In genomic region chr19:17947815-17948473, GRCh38 we compare ENCODE assay signal across 8 cellular contexts. TPM values are rescaled to one million over a fixed set of nuclear protein-coding genes. Genes with fewer than 3 reads are reported as not detected.
DNase-seq lines count a peak whose midpoint lies in the region; ATAC-seq and TF ChIP-seq lines count a peak whose summit lies in the region.

No MANE protein-coding gene starts in this region.

- H3K4me3 ChIP-seq in gastroesophageal sphincter: peak overlapping the region; percentile 60 to 90

- no peaks in the 10 kb centered on the region for H3K9me3 ChIP-seq in gastroesophageal sphincter

- TF ChIP-seq CTCF in HFFc6 (IDR thresholded peaks at IDR 0.05): no peak
- TF ChIP-seq CTCF in gastroesophageal sphincter (IDR thresholded peaks at IDR 0.05): no peak
- TF ChIP-seq CTCF in omental fat pad (IDR thresholded peaks at IDR 0.05): no peak

- peaks cover 0 to 86% (median 34%) of the 10 kb centered on the region in 3 donors for H3K4me1 ChIP-seq in gastroesophageal sphincter

- peaks cover 24% of the 10 kb centered on the region for H3K27me3 Mint-ChIP-seq in HFFc6 (ENCODE audit: insufficient read depth)

- in situ Hi-C loops in G401 (cut with HindIII; ENCODE audit: low sequenced_read_pairs): no loop called here
- in situ Hi-C loops in SK-MEL-5 (cut with HindIII; ENCODE audit: low pct_unique_long_range_greater_than_20kb, low sequenced_read_pairs): no loop called here

- no CpG with 5 or more reads among the region's 89 CpGs for WGBS in gastroesophageal sphincter (ENCODE audit: low coverage in 1 of 2), 2 donors

- peak overlapping the region; percentile 88 for H3K4me3 Mint-ChIP-seq in HFFc6

- peak; percentile 87 for DNase-seq in G401 (ENCODE audit: low spot score)
- peak; percentile 83 for DNase-seq in HFFc6
- peak; percentile 97 for DNase-seq in NCI-H1048 (lab: John Stamatoyannopoulos, UW)
- DNase-seq in SK-MEL-5 (ENCODE audit: low read depth, low spot score): peak; percentile 89
- peak; percentile 89 to 95 (median 90) for DNase-seq in activated naive CD4-positive, alpha-beta T cell (lab: John Stamatoyannopoulos, UW)
- DNase-seq in omental fat pad (ENCODE audit: low spot score): peak; percentile 50
- peak; percentile 90 for DNase-seq in superior temporal gyrus (ENCODE audit: extremely low spot score)

- peaks cover 5% of the 10 kb centered on the region; the same call in 1 of the 2 replicates for H3K36me3 Mint-ChIP-seq in HFFc6 (ENCODE audit: low read depth)

- H3K27me3 ChIP-seq in gastroesophageal sphincter: peaks cover 45% of the 10 kb centered on the region

- no peaks in the 10 kb centered on the region for H3K9me3 Mint-ChIP-seq in HFFc6

- ATAC-seq in gastroesophageal sphincter: peak; percentile 93
- peak; percentile 88 for ATAC-seq in omental fat pad (ENCODE audit: low FRiP score)

- peaks cover 20% of the 10 kb centered on the region for H3K4me1 Mint-ChIP-seq in HFFc6 (ENCODE audit: low read depth)

- H3K27ac ChIP-seq in gastroesophageal sphincter: peak overlapping the region in 3 of 4 donors; percentile 66 to 80 (median 72)

- peak overlapping the region; percentile 82; the same call in 1 of the 2 replicates for H3K27ac Mint-ChIP-seq in HFFc6

- H3K36me3 ChIP-seq in gastroesophageal sphincter: peaks cover 0 to 12% of the 10 kb centered on the region in 2 donors

- no peak for TF ChIP-seq POLR2A in gastroesophageal sphincter (IDR thresholded peaks at IDR 0.05)

- no peak for TF ChIP-seq EP300 in gastroesophageal sphincter (IDR thresholded peaks at IDR 0.05)

RNA-seq across cellular contexts. Expression of gene CCDC124, which starts 15.1 kb away (rescaled TPM):
- total RNA-seq in G401 (2014; rRNA removed; shearing (Covaris generic)): 181 and 230 TPM in 2 replicates
- 100 to 1,000 TPM in 4 of 6 experiments, 10 to 100 TPM in 2; 86.3 to 115 (median 103) TPM for total RNA-seq in HFFc6 (2021; fragmentation: NEBNext Ultra II Directional; extraction: Animal tissue kit (Norgen Biotek cat#: 25700))
- total RNA-seq in SK-MEL-5 (2014; rRNA removed; shearing (Covaris generic)): 21.4 and 30.0 TPM in 2 replicates
- 125 and 147 TPM in 2 replicates for polyA plus RNA-seq in SK-MEL-5 (2015; cell fraction: cytosol; rRNA removed)
- 32.7 and 39.1 TPM in 2 replicates for polyA plus RNA-seq in SK-MEL-5 (2015; cell fraction: nucleus; rRNA removed)
- 10 to 100 TPM; 48.1 to 75.9 (median 56.6) TPM for total RNA-seq in gastroesophageal sphincter
- 10 to 100 TPM; 34.7 to 73.4 (median 49.5) TPM for total RNA-seq in omental fat pad

RNA-seq across cellular contexts. Expression of gene KCNN1, which starts 19.0 kb away (rescaled TPM):
- total RNA-seq in G401 (2014; rRNA removed; shearing (Covaris generic)): 13.2 and 16.0 TPM in 2 replicates
- total RNA-seq in HFFc6 (2021; fragmentation: NEBNext Ultra II Directional; extraction: Animal tissue kit (Norgen Biotek cat#: 25700)): not detected
- total RNA-seq in SK-MEL-5 (2014; rRNA removed; shearing (Covaris generic)): 3.5 and 4.6 TPM in 2 replicates
- polyA plus RNA-seq in SK-MEL-5 (2015; cell fraction: cytosol; rRNA removed): 9.9 and 11.2 TPM in 2 replicates
- 0.53 and 1.4 TPM in 2 replicates for polyA plus RNA-seq in SK-MEL-5 (2015; cell fraction: nucleus; rRNA removed)
- total RNA-seq in gastroesophageal sphincter (under 1 TPM in 2 of 4 donors, not detected in 2; 0.20 to 0.89 TPM), omental fat pad (1 to 10 TPM in 1 of 4 donors, under 1 TPM in 2, not detected in 1; 0.12 to 1.0 (median 0.88) TPM)

Comparison
In these comparisons a context has a peak if more than half of its experiments do, and no peak if none do; other contexts are left out.
1. Peak in every context shown above with its lines: DNase-seq, ATAC-seq, H3K4me3 ChIP-seq and H3K27ac ChIP-seq.